In genomic region chr6:106450645-106451044, GRCh38 we compare ENCODE assay signal across 16 cellular contexts.
"Had no signal": no experiment of that assay in that cellular context is flagged by ENCODE, and none has a peak within 500 bp of the region (broad histone marks: within the 10 kb centered on the region; RNA-seq: fewer than 3 reads in every experiment).

No MANE protein-coding gene starts in this region.

- H3K36me3 ChIP-seq: colonic mucosa, prostate gland, right lobe of liver, transverse colon had no signal

- H3K27me3 ChIP-seq: colonic mucosa, right lobe of liver, transverse colon had no signal

- H3K4me1 ChIP-seq: colonic mucosa, prostate gland had no signal

- DNase-seq: activated CD4-positive, alpha-beta T cell treated with anti-CD3 and anti-CD28 coated beads for 48 hours; activated naive CD4-positive, alpha-beta T cell treated with anti-CD3 and anti-CD28 coated beads for 36 hours; colonic mucosa; effector CD8-positive, alpha-beta T cell; hypothalamus; mucosa of descending colon; naive thymus-derived CD8-positive, alpha-beta T cell; occipital lobe; right lobe of liver; stimulated activated CD4-positive, alpha-beta T cell treated with anti-CD3 and anti-CD28 coated beads, Interleukin-1b, Interleukin-23, amount 100 ng/mL, for 48 hours; SW 1271; transverse colon had no signal

- H3K4me3 Mint-ChIP-seq: activated naive CD4-positive, alpha-beta T cell treated with anti-CD3 and anti-CD28 coated beads for 36 hours; activated T-helper 17 cell treated with anti-CD3 and anti-CD28 coated beads, Interleukin-2, amount 50 U/mL, for 72 hours; naive thymus-derived CD8-positive, alpha-beta T cell; stimulated activated memory B cell treated with anti-CD40 and anti-IgM and Interleukin-4, amounts not matched to agents 10 μg/mL and 1 μg/mL and 100 μg/mL, for 72 hours; T-helper 2 cell treated with Interferon-gamma antibody and Interleukin-4, amounts not matched to agents 5 μg/mL and 100 μg/mL, for 36 hours had no signal

- H3K27ac ChIP-seq: colonic mucosa, prostate gland, right lobe of liver, transverse colon had no signal

- H3K27me3 Mint-ChIP-seq: activated T-helper 17 cell treated with anti-CD3 and anti-CD28 coated beads, Interleukin-2, amount 50 U/mL, for 72 hours; naive thymus-derived CD8-positive, alpha-beta T cell; stimulated activated memory B cell treated with anti-CD40 and anti-IgM and Interleukin-4, amounts not matched to agents 10 μg/mL and 1 μg/mL and 100 μg/mL, for 72 hours had no signal

- H3K4me3 ChIP-seq: colonic mucosa, mucosa of descending colon, prostate gland, right lobe of liver, transverse colon had no signal

- H3K9me3 Mint-ChIP-seq: activated naive CD4-positive, alpha-beta T cell treated with anti-CD3 and anti-CD28 coated beads for 36 hours; activated T-helper 17 cell treated with anti-CD3 and anti-CD28 coated beads, Interleukin-2, amount 50 U/mL, for 72 hours; naive thymus-derived CD8-positive, alpha-beta T cell; stimulated activated memory B cell treated with anti-CD40 and anti-IgM and Interleukin-4, amounts not matched to agents 10 μg/mL and 1 μg/mL and 100 μg/mL, for 72 hours; T-helper 2 cell treated with Interferon-gamma antibody and Interleukin-4, amounts not matched to agents 5 μg/mL and 100 μg/mL, for 36 hours had no signal

- H3K9me3 ChIP-seq: colonic mucosa, mucosa of descending colon, prostate gland, right lobe of liver, transverse colon had no signal

- H3K27ac Mint-ChIP-seq: activated naive CD4-positive, alpha-beta T cell treated with anti-CD3 and anti-CD28 coated beads for 36 hours; activated T-helper 17 cell treated with anti-CD3 and anti-CD28 coated beads, Interleukin-2, amount 50 U/mL, for 72 hours; stimulated activated memory B cell treated with anti-CD40 and anti-IgM and Interleukin-4, amounts not matched to agents 10 μg/mL and 1 μg/mL and 100 μg/mL, for 72 hours; T-helper 2 cell treated with Interferon-gamma antibody and Interleukin-4, amounts not matched to agents 5 μg/mL and 100 μg/mL, for 36 hours had no signal

- H3K36me3 Mint-ChIP-seq: naive thymus-derived CD8-positive, alpha-beta T cell; stimulated activated memory B cell treated with anti-CD40 and anti-IgM and Interleukin-4, amounts not matched to agents 10 μg/mL and 1 μg/mL and 100 μg/mL, for 72 hours had no signal

- H3K4me1 Mint-ChIP-seq: activated T-helper 17 cell treated with anti-CD3 and anti-CD28 coated beads, Interleukin-2, amount 50 U/mL, for 72 hours had no signal
